Comparison of ENCODE assay signal across 29 cellular contexts in genomic region chr12:70430400-70430799, GRCh38.
"Had no signal": no experiment of that assay in that cellular context is flagged by ENCODE, and none has a peak within 500 bp of the region (broad histone marks: within the 10 kb centered on the region; RNA-seq: fewer than 3 reads in every experiment).

No MANE protein-coding gene starts in this region.

- H3K4me2 ChIP-seq: neural progenitor cell, smooth muscle cell had no signal

- ATAC-seq: left colon; left lung; lower lobe of right lung; natural killer cell; right lobe of liver; stimulated activated memory B cell treated with anti-CD40 and anti-IgM and Interleukin-4, amounts not matched to agents 10 μg/mL and 1 μg/mL and 100 μg/mL, for 72 hours; stimulated activated naive CD8-positive, alpha-beta T cell treated with anti-CD3 and anti-CD28 coated beads, Interleukin-15, amount 100 ng/mL, for 72 hours had no signal

- H3K9me3 Mint-ChIP-seq: naive B cell; natural killer cell; nephron progenitor cell; neural progenitor cell; stimulated activated memory B cell treated with anti-CD40 and anti-IgM and Interleukin-4, amounts not matched to agents 10 μg/mL and 1 μg/mL and 100 μg/mL, for 72 hours; stimulated activated naive CD8-positive, alpha-beta T cell treated with anti-CD3 and anti-CD28 coated beads, Interleukin-15, amount 100 ng/mL, for 72 hours; type B pancreatic cell had no signal

- H3K4me1 ChIP-seq: left lung, lower lobe of right lung, neural progenitor cell, right atrium auricular region, right lobe of liver, tibial nerve, uterus had no signal

- H3K4me3 ChIP-seq: left lung, lower lobe of right lung, neural progenitor cell, ovary, right atrium auricular region, right lobe of liver, smooth muscle cell, tibial nerve, uterus had no signal

- H3K27me3 Mint-ChIP-seq: naive B cell; progenitor cell of endocrine pancreas; stimulated activated memory B cell treated with anti-CD40 and anti-IgM and Interleukin-4, amounts not matched to agents 10 μg/mL and 1 μg/mL and 100 μg/mL, for 72 hours; stimulated activated naive CD8-positive, alpha-beta T cell treated with anti-CD3 and anti-CD28 coated beads, Interleukin-15, amount 100 ng/mL, for 72 hours; type B pancreatic cell had no signal

- H3K9ac ChIP-seq: neural progenitor cell had no signal

- H3K36me3 ChIP-seq: left lung, lower lobe of right lung, neural progenitor cell, ovary, right atrium auricular region, right lobe of liver, uterus had no signal

- H3K36me3 Mint-ChIP-seq: immature natural killer cell; naive B cell; natural killer cell; stimulated activated memory B cell treated with anti-CD40 and anti-IgM and Interleukin-4, amounts not matched to agents 10 μg/mL and 1 μg/mL and 100 μg/mL, for 72 hours had no signal

- DNase-seq: hippocampal formation; immature natural killer cell; kidney; left colon; left lung; lower lobe of right lung; mammary epithelial cell; mesenchymal stem cell; naive B cell; natural killer cell; nephron progenitor cell; ovary; right lobe of liver; stimulated activated CD4-positive, alpha-beta T cell treated with anti-CD3 and anti-CD28 coated beads, Interleukin-1b, Interleukin-23, amount 100 ng/mL, for 48 hours; stimulated activated CD4-positive, alpha-beta T cell treated with anti-CD3 and anti-CD28 coated beads, Interleukin-2, amount 100 ng/mL, for 48 hours; stimulated activated CD4-positive, alpha-beta T cell treated with anti-CD3 and anti-CD28 coated beads, Interleukin-4, amount 100 ng/mL, for 4 hours; stimulated activated CD8-positive, alpha-beta memory T cell treated with anti-CD3 and anti-CD28 coated beads, Interleukin-4, amount 100 ng/mL, for 48 hours; stimulated activated naive CD4-positive, alpha-beta T cell treated with Interleukin-2 at 50 U/mL for 16 hours; stimulated activated naive CD8-positive, alpha-beta T cell treated with anti-CD3 and anti-CD28 coated beads, Interleukin-15, amount 100 ng/mL, for 72 hours; substantia nigra; uterus had no signal

- H3K9me3 ChIP-seq: left lung, lower lobe of right lung, ovary, right lobe of liver, tibial nerve, uterus had no signal

- H3K4me3 Mint-ChIP-seq: immature natural killer cell; mesothelial cell of epicardium; naive B cell; natural killer cell; nephron progenitor cell; neural progenitor cell; stimulated activated memory B cell treated with anti-CD40 and anti-IgM and Interleukin-4, amounts not matched to agents 10 μg/mL and 1 μg/mL and 100 μg/mL, for 72 hours; stimulated activated naive CD8-positive, alpha-beta T cell treated with anti-CD3 and anti-CD28 coated beads, Interleukin-15, amount 100 ng/mL, for 72 hours; type B pancreatic cell had no signal

- H3K4me1 Mint-ChIP-seq: immature natural killer cell; mesothelial cell of epicardium; naive B cell; natural killer cell; nephron progenitor cell; stimulated activated memory B cell treated with anti-CD40 and anti-IgM and Interleukin-4, amounts not matched to agents 10 μg/mL and 1 μg/mL and 100 μg/mL, for 72 hours; stimulated activated naive CD8-positive, alpha-beta T cell treated with anti-CD3 and anti-CD28 coated beads, Interleukin-15, amount 100 ng/mL, for 72 hours had no signal

- H3K27me3 ChIP-seq: left lung, neural progenitor cell, ovary, right atrium auricular region, right lobe of liver, tibial nerve, uterus had no signal

- H2AFZ ChIP-seq: neural progenitor cell had no signal

- H3K27ac ChIP-seq: left lung, lower lobe of right lung, neural progenitor cell, ovary, right atrium auricular region, right lobe of liver, uterus had no signal

- H3K27ac Mint-ChIP-seq: immature natural killer cell; mesothelial cell of epicardium; naive B cell; natural killer cell; nephron progenitor cell; neural progenitor cell; progenitor cell of endocrine pancreas; stimulated activated memory B cell treated with anti-CD40 and anti-IgM and Interleukin-4, amounts not matched to agents 10 μg/mL and 1 μg/mL and 100 μg/mL, for 72 hours; stimulated activated naive CD8-positive, alpha-beta T cell treated with anti-CD3 and anti-CD28 coated beads, Interleukin-15, amount 100 ng/mL, for 72 hours; type B pancreatic cell had no signal
